10 cellular contexts compared by ENCODE assay signal in genomic region chr2:189569295-189569925, GRCh38. TPM values are rescaled to one million over a fixed set of nuclear protein-coding genes. Genes with fewer than 3 reads are reported as not detected.
A peak's percentile ranks its signal among the peaks of the same experiment; 100 is the strongest.
DNase-seq lines count a peak whose midpoint lies in the region; ATAC-seq and TF ChIP-seq lines count a peak whose summit lies in the region.
"Had no signal": no experiment of that assay in that cellular context is flagged by ENCODE, and none has a peak within 500 bp of the region (broad histone marks: within the 10 kb centered on the region; RNA-seq: fewer than 3 reads in every experiment).

No MANE protein-coding gene starts in this region.

- CTCF ChIA-PET in mammary epithelial cell (lab: Charles Lee; ENCODE audit: low non-redundant PET) = no interaction called here
- CTCF ChIA-PET in activated CD8-positive, alpha-beta T cell treated with anti-CD3 and anti-CD28 coated beads, Interleukin-2, amount 10 ng/mL, durations not matched to agents 7 days and 5 days (lab: Charles Lee) = interaction anchor here (1.5 kb wide), 1 partner anchor 11 kb away, joined by 4 read pairs; the partner anchor contains the start of gene SLC40A1

- H3K4me3 ChIP-seq in breast epithelium (no peak overlapping the region), mammary epithelial cell (replicated peaks in 1 of 3; ENCODE audit: insufficient read depth in 1 of 3, low read depth in 2 of 3, low read length in 3 of 3) (no peak overlapping the region), right atrium auricular region (no peak overlapping the region), vagina (no peak overlapping the region), Karpas-422 (ENCODE audit: low read length) (no peak overlapping the region)

- H3K9ac ChIP-seq in mammary epithelial cell (ENCODE audit: insufficient read depth, low read length) = no peak overlapping the region
- H3K9ac ChIP-seq in Karpas-422 (ENCODE audit: low read length) = no peak overlapping the region

- H3K27ac ChIP-seq in breast epithelium = peak overlapping the region; percentile 25 to 49
- no peak overlapping the region for H3K27ac ChIP-seq in mammary epithelial cell (ENCODE audit: insufficient read depth, low read depth, low read length)
- H3K27ac ChIP-seq in right atrium auricular region = peak overlapping the region; percentile 37 to 56
- H3K27ac ChIP-seq in vagina = peak overlapping the region; percentile 57
- no peak overlapping the region for H3K27ac ChIP-seq in Karpas-422 (ENCODE audit: low read length)

- H4K20me1 ChIP-seq in mammary epithelial cell (ENCODE audit: insufficient read depth, low read length) (no peaks in the 10 kb centered on the region), Karpas-422 (ENCODE audit: insufficient read depth, low read depth, low read length) (no peaks in the 10 kb centered on the region)

- no peak for TF ChIP-seq POLR2A in breast epithelium (IDR thresholded peaks at IDR 0.05)
- no peak for TF ChIP-seq POLR2A in vagina (IDR thresholded peaks at IDR 0.05)

- no peaks in the 10 kb centered on the region for H3K9me2 ChIP-seq in Karpas-422 (replicated peaks; ENCODE audit: insufficient read depth, low read length)

- DNase-seq in breast epithelium (ENCODE audit: low spot score in 2 of 2) (no peak), mammary epithelial cell (no peak), right atrium auricular region (ENCODE audit: low spot score) (no peak), vagina (ENCODE audit: extremely low spot score in 2 of 2) (no peak), Karpas-422 (no peak)
- DNase-seq in activated CD8-positive, alpha-beta T cell treated with anti-CD3 and anti-CD28 coated beads, Interleukin-2, amount 10 ng/mL, durations not matched to agents 7 days and 5 days = no peak
- DNase-seq: C1 segment of cervical spinal cord; stimulated activated CD4-positive, alpha-beta T cell treated with anti-CD3 and anti-CD28 coated beads, Interleukin-4, amount 100 ng/mL, for 1 hour had no signal

- ATAC-seq in activated CD8-positive, alpha-beta T cell treated with anti-CD3 and anti-CD28 coated beads, Interleukin-2, amount 10 ng/mL, durations not matched to agents 7 days and 5 days = no peak
- ATAC-seq in GM19324 (IDR thresholded peaks at IDR 0.05; ENCODE audit: low FRiP score, unreplicated experiment) (no peak), HG02759 (IDR thresholded peaks at IDR 0.05; ENCODE audit: unreplicated experiment) (no peak)

- H3K4me2 ChIP-seq in mammary epithelial cell (ENCODE audit: insufficient read depth, low read depth, low read length) (no peak overlapping the region), Karpas-422 (ENCODE audit: low read depth, low read length, poor library complexity, severe bottlenecking) (no peak overlapping the region)

- H3K4me1 Mint-ChIP-seq in activated CD8-positive, alpha-beta T cell treated with anti-CD3 and anti-CD28 coated beads, Interleukin-2, amount 10 ng/mL, durations not matched to agents 7 days and 5 days (ENCODE audit: low read depth) = peaks cover 19% of the 10 kb centered on the region

- no peaks in the 10 kb centered on the region for H3K9me3 ChIP-seq in breast epithelium
- no peaks in the 10 kb centered on the region for H3K9me3 ChIP-seq in mammary epithelial cell (replicated peaks; ENCODE audit: insufficient read depth, low read length)
- no peaks in the 10 kb centered on the region for H3K9me3 ChIP-seq in right atrium auricular region
- no peaks in the 10 kb centered on the region for H3K9me3 ChIP-seq in vagina
- no peaks in the 10 kb centered on the region for H3K9me3 ChIP-seq in Karpas-422 (ENCODE audit: low read length)

- H3K27me3 ChIP-seq in breast epithelium = no peaks in the 10 kb centered on the region
- no peaks in the 10 kb centered on the region for H3K27me3 ChIP-seq in mammary epithelial cell (ENCODE audit: insufficient read depth, low read length)
- no peaks in the 10 kb centered on the region for H3K27me3 ChIP-seq in right atrium auricular region
- no peaks in the 10 kb centered on the region for H3K27me3 ChIP-seq in vagina
- no peaks in the 10 kb centered on the region for H3K27me3 ChIP-seq in Karpas-422 (ENCODE audit: low read length)

- POLR2A ChIA-PET in activated CD8-positive, alpha-beta T cell treated with anti-CD3 and anti-CD28 coated beads, Interleukin-2, amount 10 ng/mL, durations not matched to agents 7 days and 5 days (lab: Charles Lee) = no interaction called here

- dilution Hi-C loops in mammary epithelial cell (cut with HindIII; ENCODE audit: low sequenced_read_pairs) = no loop called here

- peaks cover 2% of the 10 kb centered on the region for H3K27me3 Mint-ChIP-seq in activated CD8-positive, alpha-beta T cell treated with anti-CD3 and anti-CD28 coated beads, Interleukin-2, amount 10 ng/mL, durations not matched to agents 7 days and 5 days (ENCODE audit: low read depth)

- H3K4me3 Mint-ChIP-seq in activated CD8-positive, alpha-beta T cell treated with anti-CD3 and anti-CD28 coated beads, Interleukin-2, amount 10 ng/mL, durations not matched to agents 7 days and 5 days = no peak overlapping the region

- H3K4me1 ChIP-seq in breast epithelium (no peaks in the 10 kb centered on the region), mammary epithelial cell (ENCODE audit: insufficient read depth, low read length) (peaks cover 2% of the 10 kb centered on the region), right atrium auricular region (peaks cover 0 to 50% of the 10 kb centered on the region in 2 donors), vagina (peaks cover 57% of the 10 kb centered on the region), Karpas-422 (ENCODE audit: low read length) (no peaks in the 10 kb centered on the region)

- H3K27ac Mint-ChIP-seq in activated CD8-positive, alpha-beta T cell treated with anti-CD3 and anti-CD28 coated beads, Interleukin-2, amount 10 ng/mL, durations not matched to agents 7 days and 5 days = peak overlapping the region; percentile 27

- TF ChIP-seq CTCF in breast epithelium (IDR thresholded peaks at IDR 0.05) (no peak), mammary epithelial cell (conservative IDR thresholded peaks at IDR 0.05 in 1 of 2, IDR thresholded peaks at IDR 0.05 in 1 of 2; ENCODE audit: extremely low read depth in 1 of 2, insufficient read depth in 1 of 2, low read depth in 1 of 2, low read length in 2 of 2) (no peak), right atrium auricular region (IDR thresholded peaks at IDR 0.05) (peak in 1 of 2 donors; percentile 43), vagina (IDR thresholded peaks at IDR 0.05) (no peak)

- H2AFZ ChIP-seq in mammary epithelial cell (ENCODE audit: low read depth, low read length) (no peak overlapping the region), Karpas-422 (ENCODE audit: low read length) (no peak overlapping the region)

- H3K79me2 ChIP-seq in mammary epithelial cell (ENCODE audit: insufficient read depth, low read length) = no peaks in the 10 kb centered on the region
- no peaks in the 10 kb centered on the region for H3K79me2 ChIP-seq in Karpas-422 (ENCODE audit: low read length)

- H3K36me3 ChIP-seq in breast epithelium = no peaks in the 10 kb centered on the region
- H3K36me3 ChIP-seq in mammary epithelial cell (ENCODE audit: insufficient read depth, low read length) = no peaks in the 10 kb centered on the region
- H3K36me3 ChIP-seq in right atrium auricular region = peaks cover 68% of the 10 kb centered on the region
- H3K36me3 ChIP-seq in vagina = peaks cover 0 to 51% of the 10 kb centered on the region in 2 donors
- H3K36me3 ChIP-seq in Karpas-422 (ENCODE audit: insufficient read depth, low read length) = no peaks in the 10 kb centered on the region

- intact Hi-C loops in breast epithelium (cut with DNase I; ENCODE audit: low total_unique reads) (no loop called here), mammary epithelial cell (cut with micrococcal nuclease) (no loop called here), vagina (cut with DNase I) (no loop called here)

- in situ Hi-C loops in mammary epithelial cell (cut with MboI; ENCODE audit: low sequenced_read_pairs in 2 of 2) = no loop called here

- H3K36me3 Mint-ChIP-seq in activated CD8-positive, alpha-beta T cell treated with anti-CD3 and anti-CD28 coated beads, Interleukin-2, amount 10 ng/mL, durations not matched to agents 7 days and 5 days (ENCODE audit: low read depth) = no peaks in the 10 kb centered on the region

- no TSS peak for BruUV-seq in mammary epithelial cell (replicated peaks; lab: Mats Ljungman, UMichigan)

- no peaks in the 10 kb centered on the region for H3K9me3 Mint-ChIP-seq in activated CD8-positive, alpha-beta T cell treated with anti-CD3 and anti-CD28 coated beads, Interleukin-2, amount 10 ng/mL, durations not matched to agents 7 days and 5 days (ENCODE audit: insufficient read depth)

- WGBS in mammary epithelial cell (ENCODE audit: low coverage, missing lambda C conversion rate) = 79% methylated on average over 1 of the region's 1 CpG

RNA-seq across cellular contexts. Expression of gene SLC40A1, which starts 11.2 kb away (rescaled TPM):
- total RNA-seq in breast epithelium (100 to 1,000 TPM in 2 of 3 donors, 10 to 100 TPM in 1; 42.2 to 183 (median 162) TPM), mammary epithelial cell (1 to 10 TPM in 1 of 2 donors, not detected in 1; 3.2 TPM), right atrium auricular region (100 to 1,000 TPM in 1 of 2 donors, 10 to 100 TPM in 1; 57.7 to 132 TPM), vagina (53.3 TPM)
- not detected for polyA plus RNA-seq in mammary epithelial cell
- not detected for polyA minus RNA-seq in mammary epithelial cell
- total RNA-seq in activated CD8-positive, alpha-beta T cell treated with anti-CD3 and anti-CD28 coated beads, Interleukin-2, amount 10 ng/mL, durations not matched to agents 7 days and 5 days = under 1 TPM; 0.31 to 0.47 TPM
- not detected in 2 replicates for total RNA-seq in Karpas-422 (2014; rRNA removed; shearing (Covaris generic); ENCODE audit: low replicate concordance)

Comparison
In these comparisons a context has a peak if more than half of its experiments do, and no peak if none do; other contexts are left out.
1. H3K27ac ChIP-seq: peak in breast epithelium (2 of 2), right atrium auricular region (2 of 2) and vagina (single experiment); none in mammary epithelial cell (single experiment) and Karpas-422 (single experiment).
2. RNA of gene SLC40A1, which starts 11.2 kb away (total RNA-seq): 42.2 to 183 TPM in breast epithelium, 57.7 to 132 TPM in right atrium auricular region and 53.3 TPM in vagina (single experiment); 3.2 TPM in mammary epithelial cell, 0.31 to 0.47 TPM in activated CD8-positive, alpha-beta T cell treated with anti-CD3 and anti-CD28 coated beads, Interleukin-2, amount 10 ng/mL, durations not matched to agents 7 days and 5 days and not detected in Karpas-422; every median in the first group is over 10 times any median in the second.